ENCODE assay signal across 8 cellular contexts in genomic region chr2:85888745-85889647, GRCh38. TPM values are rescaled to one million over a fixed set of nuclear protein-coding genes. Genes with fewer than 3 reads are reported as not detected.
A peak's percentile ranks its signal among the peaks of the same experiment; 100 is the strongest.
DNase-seq lines count a peak whose midpoint lies in the region; ATAC-seq, FAIRE-seq and TF ChIP-seq lines count a peak whose summit lies in the region.

TSS of gene ST3GAL5 (minus strand) at chr2:85888990. CDS start at chr2:85888905, 85 bp downstream.

- H3K4me3 Mint-ChIP-seq in activated T-helper 1 cell treated with anti-CD3 and anti-CD28 coated beads, Interleukin-12 subunit alpha, Interleukin-12 subunit beta, Interleukin-2, Interleukin-4 antibody, amounts not matched to agents 30 ng/mL and 10 ng/mL and 1 ng/mL, durations not matched to agents 14 hours and 24 hours and 36 hours, result peak within 1 kb of the TSS; percentile 88
- peak within 1 kb of the TSS; percentile 95 to 100 (median 99) for H3K4me3 Mint-ChIP-seq in naive thymus-derived CD8-positive, alpha-beta T cell

- peak; percentile 54 to 66 for TF ChIP-seq CTCF in fibroblast of lung (conservative IDR thresholded peaks at IDR 0.05 in 1 of 2, IDR thresholded peaks at IDR 0.05 in 1 of 2; ENCODE audit: low read depth in 1 of 2, low read length in 2 of 2)

- H3K4me3 ChIP-seq in Jurkat, Clone E6-1 (ENCODE audit: low read length), result peak within 1 kb of the TSS; percentile 90
- H3K4me3 ChIP-seq in fibroblast of lung (replicated peaks in 1 of 4; ENCODE audit: control extremely low read depth in 1 of 4, insufficient read depth in 1 of 4, low read depth in 3 of 4, low read length in 4 of 4), result peak within 1 kb of the TSS; percentile 55 to 90 (median 64)

- peak; percentile 93 for DNase-seq in DMS53 (lab: John Stamatoyannopoulos, UW)
- DNase-seq in Jurkat, Clone E6-1 (ENCODE audit: low read depth, low spot score), result peak; percentile 75
- DNase-seq in RCC 7860 (ENCODE audit: low spot score), result peak; percentile 59
- DNase-seq in activated T-helper 1 cell treated with anti-CD3 and anti-CD28 coated beads, Interleukin-12 subunit alpha, Interleukin-12 subunit beta, Interleukin-2, Interleukin-4 antibody, amounts not matched to agents 30 ng/mL and 10 ng/mL and 1 ng/mL, durations not matched to agents 14 hours and 24 hours and 36 hours (ENCODE audit: low spot score), result peak; percentile 90
- DNase-seq in fibroblast of lung (ENCODE audit: low read depth in 2 of 2), result peak; percentile 77 to 85
- peak; percentile 90 to 96 (median 94) for DNase-seq in naive thymus-derived CD8-positive, alpha-beta T cell
- DNase-seq in stimulated activated naive CD4-positive, alpha-beta T cell treated with Interleukin-2 at 50 U/mL for 16 hours (lab: John Stamatoyannopoulos, UW), result peak; percentile 83

- H3K79me2 ChIP-seq in fibroblast of lung (ENCODE audit: control insufficient read depth, insufficient read depth, low read length), result no peaks in the 10 kb centered on the region

- H3K27ac ChIP-seq in fibroblast of lung (ENCODE audit: insufficient read depth, low read length), result peak within 1 kb of the TSS; percentile 9

- no peaks in the 10 kb centered on the region for H3K27me3 Mint-ChIP-seq in activated T-helper 1 cell treated with anti-CD3 and anti-CD28 coated beads, Interleukin-12 subunit alpha, Interleukin-12 subunit beta, Interleukin-2, Interleukin-4 antibody, amounts not matched to agents 30 ng/mL and 10 ng/mL and 1 ng/mL, durations not matched to agents 14 hours and 24 hours and 36 hours (ENCODE audit: insufficient read depth)
- no peaks in the 10 kb centered on the region for H3K27me3 Mint-ChIP-seq in naive thymus-derived CD8-positive, alpha-beta T cell

- peak; percentile 75 for ATAC-seq in GM21576 (IDR thresholded peaks at IDR 0.05; ENCODE audit: unreplicated experiment)
- ATAC-seq in naive thymus-derived CD8-positive, alpha-beta T cell, result peak; percentile 83 to 86

- peaks cover 16% of the 10 kb centered on the region for H3K36me3 Mint-ChIP-seq in activated T-helper 1 cell treated with anti-CD3 and anti-CD28 coated beads, Interleukin-12 subunit alpha, Interleukin-12 subunit beta, Interleukin-2, Interleukin-4 antibody, amounts not matched to agents 30 ng/mL and 10 ng/mL and 1 ng/mL, durations not matched to agents 14 hours and 24 hours and 36 hours (ENCODE audit: low read depth)
- H3K36me3 Mint-ChIP-seq in naive thymus-derived CD8-positive, alpha-beta T cell, result peaks cover 0 to 5% (median 0%) of the 10 kb centered on the region in 3 donors

- POLR2A ChIA-PET in naive thymus-derived CD8-positive, alpha-beta T cell (lab: Charles Lee), result interaction anchor here (0.5 to 5.6 kb wide), 19 partner anchors 10 to 899 kb away, joined by 3 to 106 read pairs (median 9); partner anchors contain the start of genes POLR1A and PTCD3

- H3K27ac Mint-ChIP-seq in activated T-helper 1 cell treated with anti-CD3 and anti-CD28 coated beads, Interleukin-12 subunit alpha, Interleukin-12 subunit beta, Interleukin-2, Interleukin-4 antibody, amounts not matched to agents 30 ng/mL and 10 ng/mL and 1 ng/mL, durations not matched to agents 14 hours and 24 hours and 36 hours, result peak within 1 kb of the TSS; percentile 87
- H3K27ac Mint-ChIP-seq in naive thymus-derived CD8-positive, alpha-beta T cell, result peak within 1 kb of the TSS; percentile 97 to 100 (median 99)

- no peaks in the 10 kb centered on the region for H3K27me3 ChIP-seq in fibroblast of lung (ENCODE audit: control insufficient read depth, insufficient read depth, low read length)

- H3K36me3 ChIP-seq in fibroblast of lung (ENCODE audit: control insufficient read depth, insufficient read depth, low read length), result no peaks in the 10 kb centered on the region

- FAIRE-seq in RCC 7860 (lab: Jason Lieb, UNC), result no peak

- H3K9ac ChIP-seq in fibroblast of lung (ENCODE audit: insufficient read depth, low read length), result peak within 1 kb of the TSS; percentile 40

- intact Hi-C loops in activated T-helper 1 cell treated with anti-CD3 and anti-CD28 coated beads, Interleukin-12 subunit alpha, Interleukin-12 subunit beta, Interleukin-2, Interleukin-4 antibody, amounts not matched to agents 30 ng/mL and 10 ng/mL and 1 ng/mL, durations not matched to agents 14 hours and 24 hours and 36 hours (cut with micrococcal nuclease), result loop anchor here (1.0 to 10.0 kb wide), 6 partner anchors 36 to 306 kb away; partner anchors contain the start of genes IMMT, MRPL35 and POLR1A

- no peaks in the 10 kb centered on the region for H4K20me1 ChIP-seq in fibroblast of lung (ENCODE audit: control insufficient read depth, extremely low read depth, insufficient read depth, low read length)

- H2AFZ ChIP-seq in fibroblast of lung (ENCODE audit: low read length), result peak within 1 kb of the TSS; percentile 53

- H3K4me1 Mint-ChIP-seq in activated T-helper 1 cell treated with anti-CD3 and anti-CD28 coated beads, Interleukin-12 subunit alpha, Interleukin-12 subunit beta, Interleukin-2, Interleukin-4 antibody, amounts not matched to agents 30 ng/mL and 10 ng/mL and 1 ng/mL, durations not matched to agents 14 hours and 24 hours and 36 hours (ENCODE audit: low read depth), result peaks cover 73% of the 10 kb centered on the region
- H3K4me1 Mint-ChIP-seq in naive thymus-derived CD8-positive, alpha-beta T cell, result peaks cover 46 to 79% (median 77%) of the 10 kb centered on the region in 4 donors

- H3K4me2 ChIP-seq in fibroblast of lung (ENCODE audit: extremely low read depth, insufficient read depth, low read length), result peak within 1 kb of the TSS; percentile 92

- no peaks in the 10 kb centered on the region for H3K9me3 ChIP-seq in fibroblast of lung (ENCODE audit: control insufficient read depth, insufficient read depth, low read depth, low read length)

- H3K9me3 Mint-ChIP-seq in activated T-helper 1 cell treated with anti-CD3 and anti-CD28 coated beads, Interleukin-12 subunit alpha, Interleukin-12 subunit beta, Interleukin-2, Interleukin-4 antibody, amounts not matched to agents 30 ng/mL and 10 ng/mL and 1 ng/mL, durations not matched to agents 14 hours and 24 hours and 36 hours, result no peaks in the 10 kb centered on the region
- H3K9me3 Mint-ChIP-seq in naive thymus-derived CD8-positive, alpha-beta T cell, result peaks cover 0 to 2% (median 0%) of the 10 kb centered on the region in 9 donors

- peaks cover 24% of the 10 kb centered on the region for H3K4me1 ChIP-seq in fibroblast of lung (ENCODE audit: control insufficient read depth, extremely low read depth, insufficient read depth, low read length)

RNA-seq across cellular contexts. Expression of gene ST3GAL5, which starts in this region (rescaled TPM):
- 13.5 TPM for polyA plus RNA-seq in Jurkat, Clone E6-1 (2012; ENCODE audit: insufficient read depth, insufficient read length)
- 17.4 and 18.9 TPM in 2 replicates for total RNA-seq in activated T-helper 1 cell treated with anti-CD3 and anti-CD28 coated beads, Interleukin-12 subunit alpha, Interleukin-12 subunit beta, Interleukin-2, Interleukin-4 antibody, amounts not matched to agents 30 ng/mL and 10 ng/mL and 1 ng/mL, durations not matched to agents 14 hours and 24 hours and 36 hours
- total RNA-seq in fibroblast of lung, result 10.3 and 10.9 TPM in 2 replicates
- 6.2 and 13.8 TPM in 2 replicates for polyA plus RNA-seq in fibroblast of lung
- polyA plus RNA-seq in fibroblast of lung (2012), result 4.5 and 7.9 TPM in 2 replicates
- 7.7 and 9.7 TPM in 2 replicates for polyA minus RNA-seq in fibroblast of lung (ENCODE audit: low replicate concordance)
- 10 to 100 TPM; 42.1 to 44.1 TPM for total RNA-seq in naive thymus-derived CD8-positive, alpha-beta T cell
- 10 to 100 TPM; 17.1 to 23.8 (median 17.3) TPM for polyA plus RNA-seq in naive thymus-derived CD8-positive, alpha-beta T cell

Comparison
In these comparisons a context has a peak if more than half of its experiments do, and no peak if none do; other contexts are left out.
1. Peak in every context shown above with its lines: DNase-seq, ATAC-seq, H3K4me3 ChIP-seq and H3K27ac ChIP-seq.